In genomic region chr4:168534535-168534934, GRCh38 we compare ENCODE assay signal across 3 cellular contexts.
TF ChIP-seq lines count a peak whose summit lies in the region.

No MANE protein-coding gene starts in this region.

TF ChIP-seq in HepG2, 621 proteins besides CTCF, POLR2A, EP300 and RAD21:
- TF ChIP-seq MNT (IDR thresholded peaks at IDR 0.05) (peak; percentile 33; the same call in 1 of the 2 replicates), RNF2 (conservative IDR thresholded peaks at IDR 0.05; ENCODE audit: low read depth) (no peak)

TF ChIP-seq in HCT116, 20 proteins besides CTCF, POLR2A, EP300 and RAD21:
- TF ChIP-seq ELF1 (IDR thresholded peaks at IDR 0.05; ENCODE audit: borderline replicate concordance, low read depth) = no peak
- TF ChIP-seq ZFX (IDR thresholded peaks at IDR 0.05) = no peak
- no peak for TF ChIP-seq JUND (IDR thresholded peaks at IDR 0.05)
- no peak for TF ChIP-seq CEBPB (IDR thresholded peaks at IDR 0.05; ENCODE audit: low read depth)
- TF ChIP-seq TCF7L2 (IDR thresholded peaks at IDR 0.05; ENCODE audit: borderline replicate concordance, extremely low read depth, insufficient read depth, insufficient read length) = no peak
- no peak for TF ChIP-seq ZNF274 (IDR thresholded peaks at IDR 0.05; ENCODE audit: low read depth, low read length)
- TF ChIP-seq CBX3 (IDR thresholded peaks at IDR 0.05; ENCODE audit: low read depth) = no peak
- TF ChIP-seq EZH2phosphoT487 (IDR thresholded peaks at IDR 0.05; ENCODE audit: borderline replicate concordance) = no peak
- TF ChIP-seq, protein P1, sequence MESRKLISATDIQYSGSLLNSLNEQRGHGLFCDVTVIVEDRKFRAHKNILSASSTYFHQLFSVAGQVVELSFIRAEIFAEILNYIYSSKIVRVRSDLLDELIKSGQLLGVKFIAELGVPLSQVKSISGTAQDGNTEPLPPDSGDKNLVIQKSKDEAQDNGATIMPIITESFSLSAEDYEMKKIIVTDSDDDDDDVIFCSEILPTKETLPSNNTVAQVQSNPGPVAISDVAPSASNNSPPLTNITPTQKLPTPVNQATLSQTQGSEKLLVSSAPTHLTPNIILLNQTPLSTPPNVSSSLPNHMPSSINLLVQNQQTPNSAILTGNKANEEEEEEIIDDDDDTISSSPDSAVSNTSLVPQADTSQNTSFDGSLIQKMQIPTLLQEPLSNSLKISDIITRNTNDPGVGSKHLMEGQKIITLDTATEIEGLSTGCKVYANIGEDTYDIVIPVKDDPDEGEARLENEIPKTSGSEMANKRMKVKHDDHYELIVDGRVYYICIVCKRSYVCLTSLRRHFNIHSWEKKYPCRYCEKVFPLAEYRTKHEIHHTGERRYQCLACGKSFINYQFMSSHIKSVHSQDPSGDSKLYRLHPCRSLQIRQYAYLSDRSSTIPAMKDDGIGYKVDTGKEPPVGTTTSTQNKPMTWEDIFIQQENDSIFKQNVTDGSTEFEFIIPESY (IDR thresholded peaks at IDR 0.05; ENCODE audit: extremely low read depth, insufficient replicate concordance, low read length) = no peak
- no peak for TF ChIP-seq SP1 (IDR thresholded peaks at IDR 0.05; ENCODE audit: low read depth)
- no peak for TF ChIP-seq EGR1 (IDR thresholded peaks at IDR 0.05; ENCODE audit: low read depth)
- no peak for TF ChIP-seq FOSL1 (IDR thresholded peaks at IDR 0.05; ENCODE audit: low read depth)
- TF ChIP-seq ATF3 (IDR thresholded peaks at IDR 0.05) = no peak
- TF ChIP-seq YY1 (IDR thresholded peaks at IDR 0.05; ENCODE audit: extremely low read depth, insufficient replicate concordance, low read depth, low read length) = no peak
- no peak for TF ChIP-seq SRF (IDR thresholded peaks at IDR 0.05; ENCODE audit: low read depth)

TF ChIP-seq in neural cell, 6 proteins besides CTCF, POLR2A, EP300 and RAD21:
- TF ChIP-seq POLR2AphosphoS5 (IDR thresholded peaks at IDR 0.05) (peak; percentile 86), MXI1 (conservative IDR thresholded peaks at IDR 0.05; ENCODE audit: poor library complexity, severe bottlenecking) (no peak)
